In genomic region chr2:235149736-235150135, GRCh38 we compare ENCODE assay signal across 18 cellular contexts.
A peak's percentile ranks its signal among the peaks of the same experiment; 100 is the strongest.
DNase-seq lines count a peak whose midpoint lies in the region; ATAC-seq and TF ChIP-seq lines count a peak whose summit lies in the region.
"Had no signal": no experiment of that assay in that cellular context is flagged by ENCODE, and none has a peak within 500 bp of the region (broad histone marks: within the 10 kb centered on the region; RNA-seq: fewer than 3 reads in every experiment).

No MANE protein-coding gene starts in this region.

- intact Hi-C loops in colonic mucosa (cut with DNase I) (loop anchor here (10.0 kb wide), 1 partner anchor 115 kb away; no protein-coding TSS in a partner anchor), mucosa of descending colon (cut with DNase I, micrococcal nuclease) (no loop called here)

- DNase-seq in SJCRH30 = no peak
- peak; percentile 74 for DNase-seq in colonic mucosa
- DNase-seq in mucosa of descending colon = peak in 1 of 3 donors; percentile 62
- DNase-seq in substantia nigra (lab: John Stamatoyannopoulos, UW) = no peak
- no peak for DNase-seq in activated T-cell treated with anti-CD3 and anti-CD28 coated beads for 4 hours
- no peak for DNase-seq in SIG-M5 treated with dmso at 0.1 percent for 504 hours (lab: John Stamatoyannopoulos, UW; ENCODE audit: unreplicated experiment)
- no peak for DNase-seq in WERI-Rb-1
- DNase-seq: CD8-positive, alpha-beta memory T cell; DMS53; GDM1; NCI-H1694; NCI-H2081; NCI-H2171; NCI-H345; NCI-H526 had no signal

- peak overlapping the region; percentile 77 for H3K27ac ChIP-seq in SJCRH30
- H3K27ac ChIP-seq in colonic mucosa = peak overlapping the region; percentile 74
- H3K27ac ChIP-seq in substantia nigra (ENCODE audit: low read depth, low read length, poor library complexity, severe bottlenecking) = peak overlapping the region; percentile 86
- H3K27ac ChIP-seq in WERI-Rb-1 = no peak overlapping the region
- H3K27ac ChIP-seq: C4-2B, Peyer's patch had no signal

- TF ChIP-seq CTCF in colonic mucosa (IDR thresholded peaks at IDR 0.05) = no peak
- no peak for TF ChIP-seq CTCF in mucosa of descending colon (IDR thresholded peaks at IDR 0.05)
- no peak for TF ChIP-seq CTCF in WERI-Rb-1 (IDR thresholded peaks at IDR 0.05; ENCODE audit: low read depth, low read length)

- no peak overlapping the region for H3K9ac ChIP-seq in colonic mucosa (ENCODE audit: low read depth in 2 of 2, low read length in 2 of 2)

- ATAC-seq in mucosa of descending colon (peak; percentile 94), HG03571 (IDR thresholded peaks at IDR 0.05; ENCODE audit: unreplicated experiment) (no peak)

- 0 out of 2 replicates have a peak overlapping the region, but pooled peaks have one; percentile 4 for H3K4me3 ChIP-seq in SJCRH30
- H3K4me3 ChIP-seq in colonic mucosa = no peak overlapping the region
- no peak overlapping the region for H3K4me3 ChIP-seq in mucosa of descending colon
- no peak overlapping the region for H3K4me3 ChIP-seq in WERI-Rb-1 (ENCODE audit: low read depth, low read length)
- H3K4me3 ChIP-seq: Peyer's patch had no signal

- peaks cover 3% of the 10 kb centered on the region; the same call in 1 of the 2 replicates for H3K9me3 ChIP-seq in SJCRH30 (replicated peaks)
- H3K9me3 ChIP-seq in colonic mucosa = no peaks in the 10 kb centered on the region
- H3K9me3 ChIP-seq in mucosa of descending colon = no peaks in the 10 kb centered on the region
- no peaks in the 10 kb centered on the region for H3K9me3 ChIP-seq in WERI-Rb-1 (ENCODE audit: severe bottlenecking)
- H3K9me3 ChIP-seq: Peyer's patch had no signal

- peaks cover 37% of the 10 kb centered on the region for H3K4me1 ChIP-seq in SJCRH30
- peaks cover 3% of the 10 kb centered on the region for H3K4me1 ChIP-seq in colonic mucosa
- H3K4me1 ChIP-seq in mucosa of descending colon (ENCODE audit: low read depth) = peaks cover 19% of the 10 kb centered on the region

- H3K27me3 ChIP-seq in SJCRH30 (no peaks in the 10 kb centered on the region), colonic mucosa (no peaks in the 10 kb centered on the region), WERI-Rb-1 (ENCODE audit: insufficient read depth, low read depth, severe bottlenecking) (no peaks in the 10 kb centered on the region)
- H3K27me3 ChIP-seq: Peyer's patch had no signal

- H3K36me3 ChIP-seq in SJCRH30 = no peaks in the 10 kb centered on the region
- H3K36me3 ChIP-seq in colonic mucosa = no peaks in the 10 kb centered on the region
- H3K36me3 ChIP-seq in mucosa of descending colon (ENCODE audit: low read depth) = no peaks in the 10 kb centered on the region
- no peaks in the 10 kb centered on the region for H3K36me3 ChIP-seq in WERI-Rb-1
- H3K36me3 ChIP-seq: Peyer's patch had no signal
